Comparison of ENCODE assay signal across 1 cellular context in genomic region chr11:65859134-65859811, GRCh38.
TF ChIP-seq lines count a peak whose summit lies in the region.

No MANE protein-coding gene starts in this region.

TF ChIP-seq in K562, 482 proteins besides CTCF, POLR2A, EP300 and RAD21 (continued from another document and continues in another):
- TF ChIP-seq PHF21A (IDR thresholded peaks at IDR 0.05; ENCODE audit: borderline replicate concordance, low read depth): no peak
- TF ChIP-seq CBFA2T3 (IDR thresholded peaks at IDR 0.05): no peak
- TF ChIP-seq, protein P1, sequence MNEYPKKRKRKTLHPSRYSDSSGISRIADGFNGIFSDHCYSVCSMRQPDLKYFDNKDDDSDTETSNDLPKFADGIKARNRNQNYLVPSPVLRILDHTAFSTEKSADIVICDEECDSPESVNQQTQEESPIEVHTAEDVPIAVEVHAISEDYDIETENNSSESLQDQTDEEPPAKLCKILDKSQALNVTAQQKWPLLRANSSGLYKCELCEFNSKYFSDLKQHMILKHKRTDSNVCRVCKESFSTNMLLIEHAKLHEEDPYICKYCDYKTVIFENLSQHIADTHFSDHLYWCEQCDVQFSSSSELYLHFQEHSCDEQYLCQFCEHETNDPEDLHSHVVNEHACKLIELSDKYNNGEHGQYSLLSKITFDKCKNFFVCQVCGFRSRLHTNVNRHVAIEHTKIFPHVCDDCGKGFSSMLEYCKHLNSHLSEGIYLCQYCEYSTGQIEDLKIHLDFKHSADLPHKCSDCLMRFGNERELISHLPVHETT (CRISPR knock-in tag; conservative IDR thresholded peaks at IDR 0.05 in 1 of 2, IDR thresholded peaks at IDR 0.05 in 1 of 2): peak in 1 of 2 experiments; percentile 89; a peak in 2 of 4 replicates
- TF ChIP-seq CREBBP (IDR thresholded peaks at IDR 0.05; ENCODE audit: low read depth, low read length): no peak
- peak; percentile 85; the same call in 1 of the 2 replicates for TF ChIP-seq POLR2AphosphoS2 (IDR thresholded peaks at IDR 0.05; ENCODE audit: low read length)
- TF ChIP-seq, protein P2, sequence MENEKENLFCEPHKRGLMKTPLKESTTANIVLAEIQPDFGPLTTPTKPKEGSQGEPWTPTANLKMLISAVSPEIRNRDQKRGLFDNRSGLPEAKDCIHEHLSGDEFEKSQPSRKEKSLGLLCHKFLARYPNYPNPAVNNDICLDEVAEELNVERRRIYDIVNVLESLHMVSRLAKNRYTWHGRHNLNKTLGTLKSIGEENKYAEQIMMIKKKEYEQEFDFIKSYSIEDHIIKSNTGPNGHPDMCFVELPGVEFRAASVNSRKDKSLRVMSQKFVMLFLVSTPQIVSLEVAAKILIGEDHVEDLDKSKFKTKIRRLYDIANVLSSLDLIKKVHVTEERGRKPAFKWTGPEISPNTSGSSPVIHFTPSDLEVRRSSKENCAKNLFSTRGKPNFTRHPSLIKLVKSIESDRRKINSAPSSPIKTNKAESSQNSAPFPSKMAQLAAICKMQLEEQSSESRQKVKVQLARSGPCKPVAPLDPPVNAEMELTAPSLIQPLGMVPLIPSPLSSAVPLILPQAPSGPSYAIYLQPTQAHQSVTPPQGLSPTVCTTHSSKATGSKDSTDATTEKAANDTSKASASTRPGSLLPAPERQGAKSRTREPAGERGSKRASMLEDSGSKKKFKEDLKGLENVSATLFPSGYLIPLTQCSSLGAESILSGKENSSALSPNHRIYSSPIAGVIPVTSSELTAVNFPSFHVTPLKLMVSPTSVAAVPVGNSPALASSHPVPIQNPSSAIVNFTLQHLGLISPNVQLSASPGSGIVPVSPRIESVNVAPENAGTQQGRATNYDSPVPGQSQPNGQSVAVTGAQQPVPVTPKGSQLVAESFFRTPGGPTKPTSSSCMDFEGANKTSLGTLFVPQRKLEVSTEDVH (IDR thresholded peaks at IDR 0.05; ENCODE audit: low read depth, partially characterized antibody): no peak
- peak; percentile 79 for TF ChIP-seq TFAP4 (CRISPR knock-in tag; IDR thresholded peaks at IDR 0.05; ENCODE audit: borderline replicate concordance)
- TF ChIP-seq ZKSCAN3 (CRISPR knock-in tag; IDR thresholded peaks at IDR 0.05): no peak
- TF ChIP-seq NFE2 (IDR thresholded peaks at IDR 0.05; ENCODE audit: low read depth): no peak
- 0 out of 2 replicates have a peak, but pooled peaks have one; percentile 19 for TF ChIP-seq XRCC5 (IDR thresholded peaks at IDR 0.05; ENCODE audit: low read depth, low read length)
- no peak for TF ChIP-seq ZNF232 (CRISPR knock-in tag; IDR thresholded peaks at IDR 0.05)
- TF ChIP-seq SIN3B (IDR thresholded peaks at IDR 0.05; ENCODE audit: low read depth): no peak
- TF ChIP-seq L3MBTL2 (IDR thresholded peaks at IDR 0.05): peak; percentile 56
- TF ChIP-seq PRMT5 (CRISPR knock-in tag; IDR thresholded peaks at IDR 0.05): no peak
- TF ChIP-seq ATF1 (CRISPR knock-in tag; IDR thresholded peaks at IDR 0.05): no peak
- TF ChIP-seq ATF1 (tag; IDR thresholded peaks at IDR 0.05): peak; percentile 9
- no peak for TF ChIP-seq RBM15 (IDR thresholded peaks at IDR 0.05; ENCODE audit: insufficient read depth, low read length)
- peak; percentile 73; the same call in 1 of the 2 replicates for TF ChIP-seq MTA3 (IDR thresholded peaks at IDR 0.05; ENCODE audit: borderline replicate concordance)
- peak; percentile 91 for TF ChIP-seq ETV1 (tag; conservative IDR thresholded peaks at IDR 0.05; ENCODE audit: low read depth)
- TF ChIP-seq NCOA2 (IDR thresholded peaks at IDR 0.05; ENCODE audit: partially characterized antibody in 2 of 2): no peak
- no peak for TF ChIP-seq CBX3 (IDR thresholded peaks at IDR 0.05; ENCODE audit: borderline replicate concordance in 1 of 2, low read length in 2 of 2)
- TF ChIP-seq MAFK (IDR thresholded peaks at IDR 0.05; ENCODE audit: low read length): peak; percentile 53
- TF ChIP-seq TCF7L2 (IDR thresholded peaks at IDR 0.05; ENCODE audit: low read depth, low read length): no peak
- no peak for TF ChIP-seq SMARCA5 (IDR thresholded peaks at IDR 0.05)
- peak; percentile 94 for TF ChIP-seq EGR1 (conservative IDR thresholded peaks at IDR 0.05)
- TF ChIP-seq, protein P3, sequence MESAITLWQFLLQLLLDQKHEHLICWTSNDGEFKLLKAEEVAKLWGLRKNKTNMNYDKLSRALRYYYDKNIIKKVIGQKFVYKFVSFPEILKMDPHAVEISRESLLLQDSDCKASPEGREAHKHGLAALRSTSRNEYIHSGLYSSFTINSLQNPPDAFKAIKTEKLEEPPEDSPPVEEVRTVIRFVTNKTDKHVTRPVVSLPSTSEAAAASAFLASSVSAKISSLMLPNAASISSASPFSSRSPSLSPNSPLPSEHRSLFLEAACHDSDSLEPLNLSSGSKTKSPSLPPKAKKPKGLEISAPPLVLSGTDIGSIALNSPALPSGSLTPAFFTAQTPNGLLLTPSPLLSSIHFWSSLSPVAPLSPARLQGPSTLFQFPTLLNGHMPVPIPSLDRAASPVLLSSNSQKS (CRISPR knock-in tag; IDR thresholded peaks at IDR 0.05): no peak
- TF ChIP-seq, protein P4, sequence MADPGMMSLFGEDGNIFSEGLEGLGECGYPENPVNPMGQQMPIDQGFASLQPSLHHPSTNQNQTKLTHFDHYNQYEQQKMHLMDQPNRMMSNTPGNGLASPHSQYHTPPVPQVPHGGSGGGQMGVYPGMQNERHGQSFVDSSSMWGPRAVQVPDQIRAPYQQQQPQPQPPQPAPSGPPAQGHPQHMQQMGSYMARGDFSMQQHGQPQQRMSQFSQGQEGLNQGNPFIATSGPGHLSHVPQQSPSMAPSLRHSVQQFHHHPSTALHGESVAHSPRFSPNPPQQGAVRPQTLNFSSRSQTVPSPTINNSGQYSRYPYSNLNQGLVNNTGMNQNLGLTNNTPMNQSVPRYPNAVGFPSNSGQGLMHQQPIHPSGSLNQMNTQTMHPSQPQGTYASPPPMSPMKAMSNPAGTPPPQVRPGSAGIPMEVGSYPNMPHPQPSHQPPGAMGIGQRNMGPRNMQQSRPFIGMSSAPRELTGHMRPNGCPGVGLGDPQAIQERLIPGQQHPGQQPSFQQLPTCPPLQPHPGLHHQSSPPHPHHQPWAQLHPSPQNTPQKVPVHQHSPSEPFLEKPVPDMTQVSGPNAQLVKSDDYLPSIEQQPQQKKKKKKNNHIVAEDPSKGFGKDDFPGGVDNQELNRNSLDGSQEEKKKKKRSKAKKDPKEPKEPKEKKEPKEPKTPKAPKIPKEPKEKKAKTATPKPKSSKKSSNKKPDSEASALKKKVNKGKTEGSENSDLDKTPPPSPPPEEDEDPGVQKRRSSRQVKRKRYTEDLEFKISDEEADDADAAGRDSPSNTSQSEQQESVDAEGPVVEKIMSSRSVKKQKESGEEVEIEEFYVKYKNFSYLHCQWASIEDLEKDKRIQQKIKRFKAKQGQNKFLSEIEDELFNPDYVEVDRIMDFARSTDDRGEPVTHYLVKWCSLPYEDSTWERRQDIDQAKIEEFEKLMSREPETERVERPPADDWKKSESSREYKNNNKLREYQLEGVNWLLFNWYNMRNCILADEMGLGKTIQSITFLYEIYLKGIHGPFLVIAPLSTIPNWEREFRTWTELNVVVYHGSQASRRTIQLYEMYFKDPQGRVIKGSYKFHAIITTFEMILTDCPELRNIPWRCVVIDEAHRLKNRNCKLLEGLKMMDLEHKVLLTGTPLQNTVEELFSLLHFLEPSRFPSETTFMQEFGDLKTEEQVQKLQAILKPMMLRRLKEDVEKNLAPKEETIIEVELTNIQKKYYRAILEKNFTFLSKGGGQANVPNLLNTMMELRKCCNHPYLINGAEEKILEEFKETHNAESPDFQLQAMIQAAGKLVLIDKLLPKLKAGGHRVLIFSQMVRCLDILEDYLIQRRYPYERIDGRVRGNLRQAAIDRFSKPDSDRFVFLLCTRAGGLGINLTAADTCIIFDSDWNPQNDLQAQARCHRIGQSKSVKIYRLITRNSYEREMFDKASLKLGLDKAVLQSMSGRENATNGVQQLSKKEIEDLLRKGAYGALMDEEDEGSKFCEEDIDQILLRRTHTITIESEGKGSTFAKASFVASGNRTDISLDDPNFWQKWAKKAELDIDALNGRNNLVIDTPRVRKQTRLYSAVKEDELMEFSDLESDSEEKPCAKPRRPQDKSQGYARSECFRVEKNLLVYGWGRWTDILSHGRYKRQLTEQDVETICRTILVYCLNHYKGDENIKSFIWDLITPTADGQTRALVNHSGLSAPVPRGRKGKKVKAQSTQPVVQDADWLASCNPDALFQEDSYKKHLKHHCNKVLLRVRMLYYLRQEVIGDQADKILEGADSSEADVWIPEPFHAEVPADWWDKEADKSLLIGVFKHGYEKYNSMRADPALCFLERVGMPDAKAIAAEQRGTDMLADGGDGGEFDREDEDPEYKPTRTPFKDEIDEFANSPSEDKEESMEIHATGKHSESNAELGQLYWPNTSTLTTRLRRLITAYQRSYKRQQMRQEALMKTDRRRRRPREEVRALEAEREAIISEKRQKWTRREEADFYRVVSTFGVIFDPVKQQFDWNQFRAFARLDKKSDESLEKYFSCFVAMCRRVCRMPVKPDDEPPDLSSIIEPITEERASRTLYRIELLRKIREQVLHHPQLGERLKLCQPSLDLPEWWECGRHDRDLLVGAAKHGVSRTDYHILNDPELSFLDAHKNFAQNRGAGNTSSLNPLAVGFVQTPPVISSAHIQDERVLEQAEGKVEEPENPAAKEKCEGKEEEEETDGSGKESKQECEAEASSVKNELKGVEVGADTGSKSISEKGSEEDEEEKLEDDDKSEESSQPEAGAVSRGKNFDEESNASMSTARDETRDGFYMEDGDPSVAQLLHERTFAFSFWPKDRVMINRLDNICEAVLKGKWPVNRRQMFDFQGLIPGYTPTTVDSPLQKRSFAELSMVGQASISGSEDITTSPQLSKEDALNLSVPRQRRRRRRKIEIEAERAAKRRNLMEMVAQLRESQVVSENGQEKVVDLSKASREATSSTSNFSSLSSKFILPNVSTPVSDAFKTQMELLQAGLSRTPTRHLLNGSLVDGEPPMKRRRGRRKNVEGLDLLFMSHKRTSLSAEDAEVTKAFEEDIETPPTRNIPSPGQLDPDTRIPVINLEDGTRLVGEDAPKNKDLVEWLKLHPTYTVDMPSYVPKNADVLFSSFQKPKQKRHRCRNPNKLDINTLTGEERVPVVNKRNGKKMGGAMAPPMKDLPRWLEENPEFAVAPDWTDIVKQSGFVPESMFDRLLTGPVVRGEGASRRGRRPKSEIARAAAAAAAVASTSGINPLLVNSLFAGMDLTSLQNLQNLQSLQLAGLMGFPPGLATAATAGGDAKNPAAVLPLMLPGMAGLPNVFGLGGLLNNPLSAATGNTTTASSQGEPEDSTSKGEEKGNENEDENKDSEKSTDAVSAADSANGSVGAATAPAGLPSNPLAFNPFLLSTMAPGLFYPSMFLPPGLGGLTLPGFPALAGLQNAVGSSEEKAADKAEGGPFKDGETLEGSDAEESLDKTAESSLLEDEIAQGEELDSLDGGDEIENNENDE (IDR thresholded peaks at IDR 0.05; ENCODE audit: low read depth, low read length): no peak
- TF ChIP-seq PHF20 (IDR thresholded peaks at IDR 0.05; ENCODE audit: partially characterized antibody): no peak
- TF ChIP-seq ADNP (tag; IDR thresholded peaks at IDR 0.05): no peak
- TF ChIP-seq HEY1 (CRISPR knock-in tag; IDR thresholded peaks at IDR 0.05; ENCODE audit: borderline replicate concordance): no peak
- TF ChIP-seq SRSF9 (IDR thresholded peaks at IDR 0.05; ENCODE audit: borderline replicate concordance, low read depth, low read length): no peak
- no peak for TF ChIP-seq ZEB2 (IDR thresholded peaks at IDR 0.05)
- peak; percentile 85 to 86 for TF ChIP-seq NRF1 (conservative IDR thresholded peaks at IDR 0.05 in 1 of 2, IDR thresholded peaks at IDR 0.05 in 1 of 2)
- TF ChIP-seq ZNF830 (CRISPR knock-in tag; IDR thresholded peaks at IDR 0.05): no peak
- TF ChIP-seq, protein P5, sequence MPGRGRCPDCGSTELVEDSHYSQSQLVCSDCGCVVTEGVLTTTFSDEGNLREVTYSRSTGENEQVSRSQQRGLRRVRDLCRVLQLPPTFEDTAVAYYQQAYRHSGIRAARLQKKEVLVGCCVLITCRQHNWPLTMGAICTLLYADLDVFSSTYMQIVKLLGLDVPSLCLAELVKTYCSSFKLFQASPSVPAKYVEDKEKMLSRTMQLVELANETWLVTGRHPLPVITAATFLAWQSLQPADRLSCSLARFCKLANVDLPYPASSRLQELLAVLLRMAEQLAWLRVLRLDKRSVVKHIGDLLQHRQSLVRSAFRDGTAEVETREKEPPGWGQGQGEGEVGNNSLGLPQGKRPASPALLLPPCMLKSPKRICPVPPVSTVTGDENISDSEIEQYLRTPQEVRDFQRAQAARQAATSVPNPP (IDR thresholded peaks at IDR 0.05; ENCODE audit: borderline replicate concordance, insufficient read depth, insufficient read length): no peak
- TF ChIP-seq OTX1 (CRISPR knock-in tag; IDR thresholded peaks at IDR 0.05): no peak
- TF ChIP-seq CHCHD3 (CRISPR knock-in tag; IDR thresholded peaks at IDR 0.05): peak; percentile 68; the same call in 1 of the 2 replicates
- peak; percentile 77 for TF ChIP-seq CXXC5 (CRISPR knock-in tag; IDR thresholded peaks at IDR 0.05)
- no peak for TF ChIP-seq ZNF263 (CRISPR knock-in tag; IDR thresholded peaks at IDR 0.05; ENCODE audit: borderline replicate concordance)
- peak; percentile 91 for TF ChIP-seq ZBTB7A (IDR thresholded peaks at IDR 0.05; ENCODE audit: borderline replicate concordance, control insufficient read depth, low read depth, low read length)
- TF ChIP-seq KDM4B (IDR thresholded peaks at IDR 0.05; ENCODE audit: borderline replicate concordance in 2 of 2, low read depth in 1 of 2): 0 out of 4 replicates have a peak, but pooled peaks of 1 of the 2 experiments have one; percentile 27
- peak in 1 of 2 experiments; percentile 63; a peak in 1 of 4 replicates for TF ChIP-seq SIN3A (IDR thresholded peaks at IDR 0.05; ENCODE audit: borderline replicate concordance in 2 of 2, control insufficient read depth in 1 of 2, low read depth in 2 of 2, low read length in 2 of 2)
- no peak for TF ChIP-seq TCFL5 (CRISPR knock-in tag; conservative IDR thresholded peaks at IDR 0.05)
- no peak for TF ChIP-seq ZFP1 (CRISPR knock-in tag; IDR thresholded peaks at IDR 0.05)
